Comparison of ENCODE assay signal across 1 cellular context in the genomic region with DNA sequence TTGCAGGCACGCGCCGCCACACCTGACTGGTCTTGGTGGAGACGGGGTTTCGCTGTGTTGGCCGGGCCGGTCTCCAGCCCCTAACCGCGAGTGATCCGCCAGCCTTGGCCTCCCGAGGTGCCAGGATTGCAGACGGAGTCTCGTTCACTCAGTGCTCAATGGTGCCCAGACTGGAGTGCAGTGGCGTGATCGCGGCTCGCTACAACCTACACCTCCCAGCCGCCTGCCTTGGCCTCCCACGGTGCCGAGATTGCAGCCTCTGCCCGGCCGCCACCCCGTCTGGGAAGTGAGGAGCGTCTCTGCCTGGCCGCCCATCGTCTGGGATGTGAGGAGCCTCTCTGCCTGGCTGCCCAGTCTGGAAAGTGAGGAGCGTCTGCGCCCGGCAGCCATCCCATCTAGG. TPM values are rescaled to one million over a fixed set of nuclear protein-coding genes. Genes with fewer than 3 reads are reported as not detected.
"Had no signal": no experiment of that assay in that cellular context is flagged by ENCODE, and none has a peak within 500 bp of the region (broad histone marks: within the 10 kb centered on the region; RNA-seq: fewer than 3 reads in every experiment).

No MANE protein-coding gene starts in this region.

RNA-seq across cellular contexts. Expression of a gene that starts 30.4 kb away (rescaled TPM):
- total RNA-seq: G401 had no signal
